ENCODE assay signal across 23 cellular contexts in genomic region chr4:29277381-29277780, GRCh38.
DNase-seq lines count a peak whose midpoint lies in the region; ATAC-seq and TF ChIP-seq lines count a peak whose summit lies in the region.
"Had no signal": no experiment of that assay in that cellular context is flagged by ENCODE, and none has a peak within 500 bp of the region (broad histone marks: within the 10 kb centered on the region; RNA-seq: fewer than 3 reads in every experiment).

No MANE protein-coding gene starts in this region.

- H3K4me3 Mint-ChIP-seq in activated CD8-positive, alpha-beta T cell treated with anti-CD3 and anti-CD28 coated beads for 36 hours: no peak overlapping the region
- H3K4me3 Mint-ChIP-seq: brain, memory B cell, nephron had no signal

- TF ChIP-seq CTCF in RWPE2 (IDR thresholded peaks at IDR 0.05; ENCODE audit: poor library complexity, severe bottlenecking): no peak
- no peak for TF ChIP-seq CTCF in choroid plexus epithelial cell (conservative IDR thresholded peaks at IDR 0.05; ENCODE audit: low read depth, low read length)
- TF ChIP-seq CTCF in activated CD8-positive, alpha-beta T cell treated with anti-CD3 and anti-CD28 coated beads for 36 hours (IDR thresholded peaks at IDR 0.05): no peak

- no peaks in the 10 kb centered on the region for H3K27me3 Mint-ChIP-seq in activated CD8-positive, alpha-beta T cell treated with anti-CD3 and anti-CD28 coated beads for 36 hours
- H3K27me3 Mint-ChIP-seq: brain, memory B cell had no signal

- H3K4me1 ChIP-seq in RWPE2 (ENCODE audit: insufficient read depth, poor library complexity, severe bottlenecking): peaks cover 25% of the 10 kb centered on the region
- H3K4me1 ChIP-seq: esophagus squamous epithelium had no signal

- H3K4me1 Mint-ChIP-seq in activated CD8-positive, alpha-beta T cell treated with anti-CD3 and anti-CD28 coated beads for 36 hours (ENCODE audit: low read depth): no peaks in the 10 kb centered on the region
- H3K4me1 Mint-ChIP-seq: brain, memory B cell, nephron had no signal

- H3K4me3 ChIP-seq in RWPE2 (ENCODE audit: severe bottlenecking): no peak overlapping the region
- no peak overlapping the region for H3K4me3 ChIP-seq in choroid plexus epithelial cell (ENCODE audit: low read depth, low read length)
- H3K4me3 ChIP-seq: esophagus squamous epithelium, MG63, skin epidermis had no signal

- ATAC-seq in RWPE2 (ENCODE audit: low read depth) (peak; percentile 84), HG02571 (IDR thresholded peaks at IDR 0.05; ENCODE audit: unreplicated experiment) (no peak)
- ATAC-seq in activated CD8-positive, alpha-beta T cell treated with anti-CD3 and anti-CD28 coated beads for 36 hours: no peak
- ATAC-seq: HepG2 had no signal

- DNase-seq in ELR (ENCODE audit: low read depth): peak; percentile 81
- DNase-seq in RWPE2 (ENCODE audit: low spot score): no peak
- peak; percentile 21 for DNase-seq in choroid plexus epithelial cell (ENCODE audit: low read depth)
- peak; percentile 11 for DNase-seq in non-pigmented ciliary epithelial cell (ENCODE audit: low read depth)
- no peak for DNase-seq in DMS153 (lab: John Stamatoyannopoulos, UW)
- no peak for DNase-seq in activated CD8-positive, alpha-beta T cell treated with anti-CD3 and anti-CD28 coated beads for 36 hours
- DNase-seq in NCI-H2227 (lab: John Stamatoyannopoulos, UW; ENCODE audit: unreplicated experiment): no peak
- DNase-seq: activated naive CD4-positive, alpha-beta T cell treated with Interleukin-2 at 50 U/mL for 16 hours; esophagus squamous epithelium; GDM1; hippocampal formation; MG63; NCI-H1694; Right ventricle myocardium superior; stimulated activated CD4-positive, alpha-beta T cell treated with anti-CD3 and anti-CD28 coated beads, Interleukin-4, amount 100 ng/mL, for 1 hour; substantia nigra; T-helper 1 cell had no signal

- peak overlapping the region; percentile 86 for H3K27ac ChIP-seq in RWPE2 (ENCODE audit: poor library complexity, severe bottlenecking)
- H3K27ac ChIP-seq: esophagus squamous epithelium, skin epidermis had no signal

- H3K9me3 Mint-ChIP-seq in activated CD8-positive, alpha-beta T cell treated with anti-CD3 and anti-CD28 coated beads for 36 hours: peaks cover 14% of the 10 kb centered on the region
- H3K9me3 Mint-ChIP-seq: nephron had no signal

- no peak overlapping the region for H3K27ac Mint-ChIP-seq in activated CD8-positive, alpha-beta T cell treated with anti-CD3 and anti-CD28 coated beads for 36 hours
- H3K27ac Mint-ChIP-seq: brain, memory B cell, nephron had no signal

- intact Hi-C loops in activated CD8-positive, alpha-beta T cell treated with anti-CD3 and anti-CD28 coated beads for 36 hours (cut with micrococcal nuclease): no loop called here

- POLR2A ChIA-PET in activated CD8-positive, alpha-beta T cell treated with anti-CD3 and anti-CD28 coated beads for 36 hours (lab: Charles Lee): no interaction called here

- H3K9me3 ChIP-seq in RWPE2 (ENCODE audit: severe bottlenecking): no peaks in the 10 kb centered on the region
- H3K9me3 ChIP-seq: esophagus squamous epithelium, MG63 had no signal

- CTCF ChIA-PET in activated CD8-positive, alpha-beta T cell treated with anti-CD3 and anti-CD28 coated beads for 36 hours (lab: Charles Lee): no interaction called here

- H3K36me3 Mint-ChIP-seq in activated CD8-positive, alpha-beta T cell treated with anti-CD3 and anti-CD28 coated beads for 36 hours (ENCODE audit: low read depth): no peaks in the 10 kb centered on the region
- H3K36me3 Mint-ChIP-seq: brain, memory B cell had no signal

- H3K36me3 ChIP-seq in RWPE2 (ENCODE audit: low read depth): no peaks in the 10 kb centered on the region
- H3K36me3 ChIP-seq: esophagus squamous epithelium, MG63 had no signal

- no peaks in the 10 kb centered on the region for H3K27me3 ChIP-seq in RWPE2 (ENCODE audit: insufficient read depth, poor library complexity, severe bottlenecking)
- H3K27me3 ChIP-seq: esophagus squamous epithelium, MG63 had no signal

Comparison
In these comparisons a context has a peak if more than half of its experiments do, and no peak if none do; other contexts are left out.
1. DNase-seq: peak in ELR (single experiment), choroid plexus epithelial cell (single experiment) and non-pigmented ciliary epithelial cell (single experiment); none in RWPE2 (single experiment), DMS153 (single experiment), activated CD8-positive, alpha-beta T cell treated with anti-CD3 and anti-CD28 coated beads for 36 hours (single experiment) and NCI-H2227 (single experiment).